Comparison of ENCODE assay signal across 8 cellular contexts in the genomic region with DNA sequence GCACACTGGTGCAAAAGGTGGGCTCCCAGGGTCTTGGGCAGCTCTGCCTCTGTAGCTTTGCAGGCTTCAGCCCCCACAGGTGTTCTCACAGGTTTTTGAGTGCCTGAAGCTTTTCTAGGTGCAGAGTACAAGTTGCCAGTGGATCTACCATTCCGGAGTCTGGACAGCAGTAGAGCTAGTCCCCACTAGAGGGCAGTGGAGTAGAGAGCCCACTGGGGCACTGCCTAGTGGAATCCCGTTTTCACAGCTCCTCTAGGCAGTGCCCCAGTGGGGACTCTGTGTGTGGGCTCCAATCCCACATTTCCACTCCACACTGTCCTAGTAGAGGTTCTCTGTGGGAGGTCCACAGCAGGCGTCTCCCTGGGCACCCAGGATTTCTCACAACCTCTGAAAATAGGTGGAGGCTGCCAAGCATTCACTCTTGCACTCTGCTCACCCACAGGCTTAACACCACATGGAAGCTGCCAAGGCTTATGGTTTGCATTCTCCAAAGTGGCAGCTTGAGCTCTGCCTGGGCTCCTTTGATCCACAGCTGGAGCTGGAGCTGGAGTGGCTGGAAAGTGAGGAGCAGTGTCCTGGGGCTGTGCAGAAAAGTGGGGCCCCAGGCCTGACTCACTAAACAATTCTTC.
DNase-seq lines count a peak whose midpoint lies in the region; ATAC-seq and TF ChIP-seq lines count a peak whose summit lies in the region.

No MANE protein-coding gene starts in this region.

- H3K27ac ChIP-seq in A673 (ENCODE audit: low read depth, low read length, poor library complexity, severe bottlenecking): no peak overlapping the region
- H3K27ac ChIP-seq in Panc1 (ENCODE audit: low read length): no peak overlapping the region

- intact Hi-C loops in A673 (cut with micrococcal nuclease; ENCODE audit: unreplicated experiment): no loop called here
- intact Hi-C loops in Panc1 (cut with micrococcal nuclease; ENCODE audit: unreplicated experiment): no loop called here

- BruUV-seq in A673 (replicated peaks; lab: Mats Ljungman, UMichigan) (no TSS peak), Panc1 (replicated peaks; lab: Mats Ljungman, UMichigan) (no TSS peak)

- H3K4me3 ChIP-seq in A673 (ENCODE audit: low read depth, low read length, poor library complexity, severe bottlenecking) (no peak overlapping the region), Panc1 (ENCODE audit: low read depth in 2 of 2, low read length in 2 of 2) (no peak overlapping the region), fibroblast of pulmonary artery (replicated peaks; ENCODE audit: low read depth, low read length) (no peak overlapping the region)

- H3K4me1 ChIP-seq in A673 (ENCODE audit: insufficient read depth, low read length, poor library complexity, severe bottlenecking) (no peaks in the 10 kb centered on the region), Panc1 (ENCODE audit: control insufficient read depth, insufficient read depth, low read length) (no peaks in the 10 kb centered on the region)

- ATAC-seq in HG02970 (IDR thresholded peaks at IDR 0.05; ENCODE audit: low FRiP score, unreplicated experiment) (peak; percentile 66), Panc1 (peak; percentile 86), HG02763 (IDR thresholded peaks at IDR 0.05; ENCODE audit: unreplicated experiment) (no peak)

- peak; percentile 73 for TF ChIP-seq CTCF in A673 (conservative IDR thresholded peaks at IDR 0.05; ENCODE audit: low read depth, low read length)
- peak; percentile 80 for TF ChIP-seq CTCF in Panc1 (IDR thresholded peaks at IDR 0.05)
- TF ChIP-seq CTCF in fibroblast of pulmonary artery (IDR thresholded peaks at IDR 0.05; ENCODE audit: low read length, missing control alignments): peak; percentile 67

- peaks cover 33% of the 10 kb centered on the region for H3K27me3 ChIP-seq in A673 (replicated peaks; ENCODE audit: insufficient read depth, low read depth, low read length, poor library complexity)
- peaks cover 3% of the 10 kb centered on the region; the same call in 1 of the 2 replicates for H3K27me3 ChIP-seq in Panc1 (ENCODE audit: control insufficient read depth, insufficient read depth, low read length)

- in situ Hi-C loops in Panc1 (cut with HindIII; ENCODE audit: low pct_unique_long_range_greater_than_20kb, low sequenced_read_pairs): no loop called here

- peak; percentile 63 for DNase-seq in A673 (ENCODE audit: low spot score)
- DNase-seq in ELR (ENCODE audit: low read depth): peak; percentile 54
- peak; percentile 24 for DNase-seq in Panc1 (ENCODE audit: low read depth, low spot score)
- peak; percentile 24 for DNase-seq in fibroblast of pulmonary artery (ENCODE audit: low read depth)
- no peak for DNase-seq in NCI-H1436 treated with DMSO at 0.1 percent for 48 hours (lab: John Stamatoyannopoulos, UW)
- no peak for DNase-seq in DMS79 (lab: John Stamatoyannopoulos, UW)

- POLR2A ChIA-PET in A673 (lab: Charles Lee; ENCODE audit: low non-redundant PET): no interaction called here
- POLR2A ChIA-PET in Panc1 (lab: Charles Lee): no interaction called here

- H3K36me3 ChIP-seq in A673 (ENCODE audit: insufficient read depth, low read length, poor library complexity, severe bottlenecking): no peaks in the 10 kb centered on the region
- H3K36me3 ChIP-seq in Panc1 (ENCODE audit: control insufficient read depth, insufficient read depth, low read length): no peaks in the 10 kb centered on the region

- no peaks in the 10 kb centered on the region for H3K9me3 ChIP-seq in A673 (ENCODE audit: low read depth, low read length, poor library complexity, severe bottlenecking)
- H3K9me3 ChIP-seq in Panc1 (ENCODE audit: control insufficient read depth, insufficient read depth, low read depth, low read length): no peaks in the 10 kb centered on the region

- CTCF ChIA-PET in A673 (lab: Charles Lee) (interaction anchor here (0.7 to 1.1 kb wide), 7 partner anchors 10 to 564 kb away, joined by 3 to 5 read pairs (median 3); no protein-coding TSS in a partner anchor), Panc1 (lab: Charles Lee) (interaction anchor here (0.5 to 1.1 kb wide), 5 partner anchors 11 to 201 kb away, joined by 3 to 8 read pairs (median 4); no protein-coding TSS in a partner anchor)

Comparison
In these comparisons a context has a peak if more than half of its experiments do, and no peak if none do; other contexts are left out.
1. DNase-seq: peak in A673 (single experiment), ELR (single experiment), Panc1 (single experiment) and fibroblast of pulmonary artery (single experiment); none in NCI-H1436 treated with DMSO at 0.1 percent for 48 hours (single experiment) and DMS79 (single experiment).
2. Peak in every context shown above with its lines, with median percentiles within 50 percentile points of each other: CTCF ChIP-seq.